In genomic region chr22:27911329-27911728, GRCh38 we compare ENCODE assay signal across 23 cellular contexts. TPM values are rescaled to one million over a fixed set of nuclear protein-coding genes. Genes with fewer than 3 reads are reported as not detected.
DNase-seq lines count a peak whose midpoint lies in the region; ATAC-seq, FAIRE-seq and TF ChIP-seq lines count a peak whose summit lies in the region.
"Had no signal": no experiment of that assay in that cellular context is flagged by ENCODE, and none has a peak within 500 bp of the region (broad histone marks: within the 10 kb centered on the region; RNA-seq: fewer than 3 reads in every experiment).

No MANE protein-coding gene starts in this region.

- peaks cover 60% of the 10 kb centered on the region for H3K79me2 ChIP-seq in HepG2 (ENCODE audit: insufficient read depth, low read length)

- H3K4me3 ChIP-seq in HepG2 (replicated peaks in 1 of 3; ENCODE audit: insufficient read depth in 1 of 3, low read depth in 2 of 3, low read length in 3 of 3): no peak overlapping the region
- no peak overlapping the region for H3K4me3 ChIP-seq in right lobe of liver
- H3K4me3 ChIP-seq in coronary artery: no peak overlapping the region
- H3K4me3 ChIP-seq in HAP-1: no peak overlapping the region
- no peak overlapping the region for H3K4me3 ChIP-seq in lower leg skin (ENCODE audit: low read depth, poor library complexity, severe bottlenecking)
- H3K4me3 ChIP-seq: MG63, SJSA1 had no signal

- CTCF ChIA-PET in HepG2 (lab: Yijun Ruan, JAX; ENCODE audit: low intra/inter-chr PET ratio, low total read pairs): no interaction called here

- no peak for TF ChIP-seq CTCF in HepG2 (CRISPR knock-in tag; IDR thresholded peaks at IDR 0.05)
- no peak for TF ChIP-seq CTCF in right lobe of liver (IDR thresholded peaks at IDR 0.05)
- no peak for TF ChIP-seq CTCF in coronary artery (IDR thresholded peaks at IDR 0.05)
- no peak for TF ChIP-seq CTCF in lower leg skin (IDR thresholded peaks at IDR 0.05)

- no peak for TF ChIP-seq RAD21 in HepG2 (CRISPR knock-in tag; IDR thresholded peaks at IDR 0.05)

- POLR2A ChIA-PET in HepG2 (lab: Yijun Ruan, JAX): interaction anchor here (2.0 kb wide), 1 partner anchor 8 kb away, joined by 4 read pairs; the partner anchor contains the start of gene PITPNB

- no peak for DNase-seq in HepG2 (ENCODE audit: low spot score)
- no peak for DNase-seq in right lobe of liver
- DNase-seq in OCI-M1 (lab: John Stamatoyannopoulos, UW): peak; percentile 25
- DNase-seq in coronary artery (ENCODE audit: low spot score): no peak
- no peak for DNase-seq in GOT3 (lab: John Stamatoyannopoulos, UW)
- no peak for DNase-seq in HAP-1 (ENCODE audit: low spot score in 2 of 2)
- DNase-seq in lower leg skin (ENCODE audit: low spot score in 2 of 2): no peak
- DNase-seq: Caco-2; CD4-positive, alpha-beta T cell; DMS 273 treated with DMSO at 0.1 percent for 48 hours; DMS79 treated with DMSO at 0.1 percent for 48 hours; Kasumi-1; MG63; NCI-H1048; NCI-H1417 treated with DMSO at 0.1 percent for 48 hours; NCI-H187; NCI-H2107; NCI-H226; NCI-H510A treated with DMSO at 0.1 percent for 48 hours; NCI-H774 had no signal

- whole genome bisulfite sequencing in HepG2 (ENCODE audit: low lambda C conversion rate): 98% methylated on average over 1 of the region's 1 CpG
- WGBS in right lobe of liver (ENCODE audit: insufficient coverage, low coverage, low lambda C conversion rate, missing lambda C conversion rate): 76% methylated on average over 1 of the region's 1 CpG
- WGBS in lower leg skin, 2 donors: 93 to 94% methylated on average over 1 of the region's 1 CpG

- no peak overlapping the region for H3K4me2 ChIP-seq in HepG2 (ENCODE audit: low read depth, low read length)

- no peak for FAIRE-seq in HepG2 (lab: Jason Lieb, UNC)
- FAIRE-seq: HTR-8/SVneo had no signal

- TF ChIP-seq POLR2A in HepG2 (IDR thresholded peaks at IDR 0.05; ENCODE audit: insufficient read depth in 1 of 2, low read depth in 2 of 2, low read length in 2 of 2): no peak
- TF ChIP-seq POLR2A in right lobe of liver (IDR thresholded peaks at IDR 0.05): no peak
- no peak for TF ChIP-seq POLR2A in lower leg skin (IDR thresholded peaks at IDR 0.05)

- H3K4me1 ChIP-seq in HepG2 (ENCODE audit: insufficient read depth, low read length): peaks cover 35% of the 10 kb centered on the region
- H3K4me1 ChIP-seq in right lobe of liver: peaks cover 0 to 41% (median 17%) of the 10 kb centered on the region in 4 donors
- peaks cover 26% of the 10 kb centered on the region for H3K4me1 ChIP-seq in HAP-1

- no peak overlapping the region for H3K27ac ChIP-seq in HepG2 (ENCODE audit: extremely low read length, insufficient read depth, low read length)
- peak overlapping the region in 1 of 3 donors; percentile 63 for H3K27ac ChIP-seq in right lobe of liver
- H3K27ac ChIP-seq in coronary artery: peak overlapping the region; percentile 4 to 38
- H3K27ac ChIP-seq: SJSA1 had no signal

- in situ Hi-C loops in HepG2 (cut with HindIII; ENCODE audit: extremely low pct_ligation_motif_present, low pct_unique_long_range_greater_than_20kb) (no loop called here), HAP-1 (cut with MboI; ENCODE audit: low sequenced_read_pairs) (no loop called here)

- ATAC-seq in HepG2: no peak
- no peak for ATAC-seq in right lobe of liver
- ATAC-seq: Right ventricle myocardium inferior had no signal

- TF ChIP-seq EP300 in HepG2 (IDR thresholded peaks at IDR 0.05; ENCODE audit: low read depth in 2 of 2, low read length in 2 of 2) (no peak), HepG2 (CRISPR knock-in tag; IDR thresholded peaks at IDR 0.05; ENCODE audit: borderline replicate concordance) (no peak)

- intact Hi-C loops in HepG2 (cut with micrococcal nuclease; ENCODE audit: unreplicated experiment) (loop anchor here (10.0 kb wide), 1 partner anchor 63 kb away; no protein-coding TSS in a partner anchor), right lobe of liver (cut with DNase I) (no loop called here), lower leg skin (cut with DNase I; ENCODE audit: low total_unique reads) (no loop called here)

- H3K36me3 ChIP-seq in HepG2 (replicated peaks in 1 of 2; ENCODE audit: control insufficient read depth in 1 of 2, insufficient read depth in 2 of 2, low read length in 2 of 2) (peaks cover 5 to 51% of the 10 kb centered on the region in 2 experiments), right lobe of liver (peaks cover 0 to 23% (median 5%) of the 10 kb centered on the region in 4 donors), HAP-1 (replicated peaks) (peaks cover 32% of the 10 kb centered on the region)

- peaks cover 24% of the 10 kb centered on the region; the same call in 1 of the 2 replicates for H4K20me1 ChIP-seq in HepG2 (ENCODE audit: insufficient read depth, low read length)

- H3K9me3 ChIP-seq in HepG2 (ENCODE audit: low read length) (no peaks in the 10 kb centered on the region), right lobe of liver (no peaks in the 10 kb centered on the region), HAP-1 (no peaks in the 10 kb centered on the region)
- H3K9me3 ChIP-seq: Caco-2, MG63, SJSA1 had no signal

- BruUV-seq in HepG2 (replicated peaks; lab: Mats Ljungman, UMichigan): no TSS peak

- no peaks in the 10 kb centered on the region for H3K27me3 ChIP-seq in HepG2 (ENCODE audit: control insufficient read depth in 1 of 2, insufficient read depth in 2 of 2, low read length in 2 of 2)
- no peaks in the 10 kb centered on the region for H3K27me3 ChIP-seq in right lobe of liver
- no peaks in the 10 kb centered on the region for H3K27me3 ChIP-seq in HAP-1 (ENCODE audit: low read depth)
- H3K27me3 ChIP-seq: MG63, SJSA1 had no signal

- no peak overlapping the region for H3K9ac ChIP-seq in HepG2 (ENCODE audit: insufficient read depth, low read depth, low read length)

- H2AFZ ChIP-seq in HepG2 (ENCODE audit: low read length): no peak overlapping the region

TF ChIP-seq in HepG2, 621 proteins besides CTCF, POLR2A, EP300 and RAD21:
- TF ChIP-seq LCORL (IDR thresholded peaks at IDR 0.05) (peak; percentile 79; the same call in 1 of the 2 replicates), LCORL (CRISPR knock-in tag; IDR thresholded peaks at IDR 0.05) (no peak), TEAD2 (CRISPR knock-in tag; IDR thresholded peaks at IDR 0.05) (no peak)

RNA-seq across cellular contexts. Expression of gene PITPNB, which starts 7.7 kb away (rescaled TPM):
- 17.0 and 40.7 TPM in 2 replicates for total RNA-seq in HepG2 (2016; rRNA removed; fragmentation: Illumina TruSeq; extraction: Trizol)
- total RNA-seq in HepG2 (2016; cell fraction: cytosol; rRNA removed; fragmentation: Illumina TruSeq; extraction: Trizol; ENCODE audit: low read depth): 23.7 and 24.5 TPM in 2 replicates
- total RNA-seq in HepG2 (2016; cell fraction: insoluble cytoplasmic fraction; rRNA removed; fragmentation: Illumina TruSeq; extraction: Trizol): 17.3 and 36.3 TPM in 2 replicates
- total RNA-seq in HepG2 (2016; cell fraction: membrane; rRNA removed; fragmentation: Illumina TruSeq; extraction: Trizol): 17.7 and 19.6 TPM in 2 replicates
- total RNA-seq in HepG2 (2016; cell fraction: nucleus; rRNA removed; fragmentation: Illumina TruSeq; extraction: Trizol): 30.0 and 32.6 TPM in 2 replicates
- 28.1 and 30.1 TPM in 2 replicates for polyA plus RNA-seq in HepG2 (2011; rRNA removed)
- polyA plus RNA-seq in HepG2 (2011; cell fraction: cytosol; rRNA removed): 12.4 and 18.9 TPM in 2 replicates
- 12.4 and 19.6 TPM in 2 replicates for polyA plus RNA-seq in HepG2 (2011; cell fraction: nucleus; rRNA removed)
- 34.7 and 41.5 TPM in 2 replicates for polyA plus RNA-seq in HepG2 (2012)
- 4.7 and 4.8 TPM in 2 replicates for polyA plus RNA-seq in HepG2 (2016; cell fraction: cytosol; fragmentation: Illumina TruSeq; extraction: Trizol; ENCODE audit: low read depth)
- polyA plus RNA-seq in HepG2 (2016; cell fraction: insoluble cytoplasmic fraction; fragmentation: Illumina TruSeq; extraction: Trizol; ENCODE audit: low read depth): 82.4 and 83.3 TPM in 2 replicates
- 12.6 and 14.2 TPM in 2 replicates for polyA plus RNA-seq in HepG2 (2016; cell fraction: membrane; fragmentation: Illumina TruSeq; extraction: Trizol; ENCODE audit: low read depth)
- 48.7 and 48.8 TPM in 2 replicates for polyA plus RNA-seq in HepG2 (2016; cell fraction: nucleus; fragmentation: Illumina TruSeq; extraction: Trizol; ENCODE audit: insufficient read depth, low read depth)
- 19.2 and 28.5 TPM in 2 replicates for polyA minus RNA-seq in HepG2 (2011; rRNA and poly(A)+ RNA removed; ENCODE audit: low replicate concordance)
- polyA minus RNA-seq in HepG2 (2011; cell fraction: cytosol; rRNA and poly(A)+ RNA removed): 16.3 and 22.9 TPM in 2 replicates
- 58.1 and 64.4 TPM in 2 replicates for polyA minus RNA-seq in HepG2 (2011; cell fraction: nucleus; rRNA and poly(A)+ RNA removed)
- 10 to 100 TPM; 28.7 to 60.6 (median 37.6) TPM for total RNA-seq in right lobe of liver
- total RNA-seq in lower leg skin: 10 to 100 TPM; 22.1 to 36.5 (median 29.7) TPM
